22 cellular contexts compared by ENCODE assay signal in genomic region chr15:52673312-52673711, GRCh38. TPM values are rescaled to one million over a fixed set of nuclear protein-coding genes. Genes with fewer than 3 reads are reported as not detected.
DNase-seq lines count a peak whose midpoint lies in the region; ATAC-seq and TF ChIP-seq lines count a peak whose summit lies in the region.
"Had no signal": no experiment of that assay in that cellular context is flagged by ENCODE, and none has a peak within 500 bp of the region (broad histone marks: within the 10 kb centered on the region; RNA-seq: fewer than 3 reads in every experiment).

No MANE protein-coding gene starts in this region.

- intact Hi-C loops in activated CD4-positive, alpha-beta memory T cell treated with anti-CD3 and anti-CD28 coated beads for 36 hours (cut with micrococcal nuclease): no loop called here

- H3K27me3 ChIP-seq in RWPE2 (ENCODE audit: insufficient read depth, poor library complexity, severe bottlenecking) (no peaks in the 10 kb centered on the region), GM23338 (ENCODE audit: insufficient read depth) (no peaks in the 10 kb centered on the region)
- H3K27me3 ChIP-seq: gastroesophageal sphincter, neural progenitor cell, vagina had no signal

- H3K27ac Mint-ChIP-seq in activated CD4-positive, alpha-beta memory T cell treated with anti-CD3 and anti-CD28 coated beads for 36 hours: peak overlapping the region; percentile 60
- no peak overlapping the region for H3K27ac Mint-ChIP-seq in activated CD4-positive, alpha-beta memory T cell treated with anti-CD3 and anti-CD28 coated beads, Interleukin-2, amount 10 ng/mL, durations not matched to agents 7 days and 5 days
- no peak overlapping the region for H3K27ac Mint-ChIP-seq in stimulated activated effector memory CD8-positive, alpha-beta T cell treated with anti-CD3 and anti-CD28 coated beads, Interleukin-12 subunit alpha, Interleukin-12 subunit beta, amount 100 ng/mL, for 72 hours
- H3K27ac Mint-ChIP-seq in GM23338: no peak overlapping the region
- H3K27ac Mint-ChIP-seq: mesothelial cell of epicardium, neural progenitor cell had no signal

- H3K36me3 ChIP-seq in RWPE2 (ENCODE audit: low read depth) (peaks cover 40% of the 10 kb centered on the region), GM23338 (ENCODE audit: insufficient read depth) (no peaks in the 10 kb centered on the region)
- H3K36me3 ChIP-seq: neural progenitor cell, prostate gland had no signal

- H3K27ac ChIP-seq in RWPE2 (ENCODE audit: poor library complexity, severe bottlenecking): no peak overlapping the region
- H3K27ac ChIP-seq in epithelial cell of prostate: peak overlapping the region; percentile 16
- H3K27ac ChIP-seq in GM23338 (ENCODE audit: low read depth): no peak overlapping the region; the same call in 1 of the 2 replicates
- H3K27ac ChIP-seq: coronary artery, gastroesophageal sphincter, HL-60, neural progenitor cell, prostate gland, vagina had no signal

- no peak overlapping the region for H2AFZ ChIP-seq in GM23338
- H2AFZ ChIP-seq: neural progenitor cell had no signal

- H3K9me3 Mint-ChIP-seq in activated CD4-positive, alpha-beta memory T cell treated with anti-CD3 and anti-CD28 coated beads for 36 hours: no peaks in the 10 kb centered on the region
- no peaks in the 10 kb centered on the region for H3K9me3 Mint-ChIP-seq in activated CD4-positive, alpha-beta memory T cell treated with anti-CD3 and anti-CD28 coated beads, Interleukin-2, amount 10 ng/mL, durations not matched to agents 7 days and 5 days
- H3K9me3 Mint-ChIP-seq in stimulated activated effector memory CD8-positive, alpha-beta T cell treated with anti-CD3 and anti-CD28 coated beads, Interleukin-12 subunit alpha, Interleukin-12 subunit beta, amount 100 ng/mL, for 72 hours: no peaks in the 10 kb centered on the region
- no peaks in the 10 kb centered on the region for H3K9me3 Mint-ChIP-seq in GM23338
- H3K9me3 Mint-ChIP-seq: mesothelial cell of epicardium, neural progenitor cell had no signal

- H3K4me1 ChIP-seq in RWPE2 (ENCODE audit: insufficient read depth, poor library complexity, severe bottlenecking) (peaks cover 11% of the 10 kb centered on the region), GM23338 (ENCODE audit: insufficient read depth) (peaks cover 8% of the 10 kb centered on the region; the same call in 1 of the 2 replicates)
- H3K4me1 ChIP-seq: prostate gland had no signal

- no peaks in the 10 kb centered on the region for H3K9me2 ChIP-seq in GM23338 (ENCODE audit: insufficient read depth)

- no peaks in the 10 kb centered on the region for H4K20me1 ChIP-seq in GM23338 (replicated peaks; ENCODE audit: insufficient read depth)

- POLR2A ChIA-PET in activated CD4-positive, alpha-beta memory T cell treated with anti-CD3 and anti-CD28 coated beads for 36 hours (lab: Charles Lee): interaction anchor here (1.0 to 1.1 kb wide), 2 partner anchors 12 to 15 kb away, joined by 4 to 8 read pairs; no protein-coding TSS in a partner anchor
- POLR2A ChIA-PET in activated CD4-positive, alpha-beta memory T cell treated with anti-CD3 and anti-CD28 coated beads, Interleukin-2, amount 10 ng/mL, durations not matched to agents 7 days and 5 days (lab: Charles Lee): interaction anchor here (1.0 to 2.4 kb wide), 4 partner anchors 10 to 22 kb away, joined by 3 to 10 read pairs (median 4); no protein-coding TSS in a partner anchor

- CTCF ChIA-PET in activated CD4-positive, alpha-beta memory T cell treated with anti-CD3 and anti-CD28 coated beads for 36 hours (lab: Charles Lee): interaction anchor here (2.0 kb wide), 1 partner anchor 62 kb away, joined by 10 read pairs; no protein-coding TSS in a partner anchor
- CTCF ChIA-PET in activated CD4-positive, alpha-beta memory T cell treated with anti-CD3 and anti-CD28 coated beads, Interleukin-2, amount 10 ng/mL, durations not matched to agents 7 days and 5 days (lab: Charles Lee): interaction anchor here (0.7 to 1.1 kb wide), 4 partner anchors 11 to 417 kb away, joined by 3 to 5 read pairs (median 3); no protein-coding TSS in a partner anchor

- H3K4me1 Mint-ChIP-seq in activated CD4-positive, alpha-beta memory T cell treated with anti-CD3 and anti-CD28 coated beads for 36 hours (ENCODE audit: low read depth): peaks cover 36% of the 10 kb centered on the region
- H3K4me1 Mint-ChIP-seq in activated CD4-positive, alpha-beta memory T cell treated with anti-CD3 and anti-CD28 coated beads, Interleukin-2, amount 10 ng/mL, durations not matched to agents 7 days and 5 days: peaks cover 37% of the 10 kb centered on the region
- peaks cover 30% of the 10 kb centered on the region for H3K4me1 Mint-ChIP-seq in stimulated activated effector memory CD8-positive, alpha-beta T cell treated with anti-CD3 and anti-CD28 coated beads, Interleukin-12 subunit alpha, Interleukin-12 subunit beta, amount 100 ng/mL, for 72 hours
- H3K4me1 Mint-ChIP-seq in GM23338: peaks cover 19% of the 10 kb centered on the region

- no peak overlapping the region for H3K4me2 ChIP-seq in GM23338
- H3K4me2 ChIP-seq: neural progenitor cell had no signal

- ATAC-seq in RWPE2 (ENCODE audit: low read depth) (peak; percentile 8; the same call in 1 of the 3 replicates), GM23338 (no peak)
- ATAC-seq in stimulated activated effector memory CD8-positive, alpha-beta T cell treated with anti-CD3 and anti-CD28 coated beads, Interleukin-12 subunit alpha, Interleukin-12 subunit beta, amount 100 ng/mL, for 72 hours: peak; percentile 14
- ATAC-seq: gastroesophageal sphincter, K562 had no signal

- H3K4me3 ChIP-seq in RWPE2 (ENCODE audit: severe bottlenecking) (no peak overlapping the region), GM23338 (no peak overlapping the region)
- H3K4me3 ChIP-seq: coronary artery, gastroesophageal sphincter, K562, neural progenitor cell, prostate gland, vagina had no signal

- H3K9me3 ChIP-seq in RWPE2 (ENCODE audit: severe bottlenecking): no peaks in the 10 kb centered on the region
- H3K9me3 ChIP-seq: gastroesophageal sphincter, prostate gland, vagina had no signal

- H3K36me3 Mint-ChIP-seq in activated CD4-positive, alpha-beta memory T cell treated with anti-CD3 and anti-CD28 coated beads for 36 hours: peaks cover 26% of the 10 kb centered on the region
- peaks cover 68% of the 10 kb centered on the region for H3K36me3 Mint-ChIP-seq in activated CD4-positive, alpha-beta memory T cell treated with anti-CD3 and anti-CD28 coated beads, Interleukin-2, amount 10 ng/mL, durations not matched to agents 7 days and 5 days (ENCODE audit: low read depth)
- peaks cover 78% of the 10 kb centered on the region for H3K36me3 Mint-ChIP-seq in stimulated activated effector memory CD8-positive, alpha-beta T cell treated with anti-CD3 and anti-CD28 coated beads, Interleukin-12 subunit alpha, Interleukin-12 subunit beta, amount 100 ng/mL, for 72 hours
- no peaks in the 10 kb centered on the region for H3K36me3 Mint-ChIP-seq in GM23338 (ENCODE audit: low read depth)

- DNase-seq in activated CD4-positive, alpha-beta memory T cell treated with anti-CD3 and anti-CD28 coated beads for 36 hours: no peak
- DNase-seq in activated CD4-positive, alpha-beta memory T cell treated with anti-CD3 and anti-CD28 coated beads, Interleukin-2, amount 10 ng/mL, durations not matched to agents 7 days and 5 days: no peak
- no peak for DNase-seq in RWPE2 (ENCODE audit: low spot score)
- no peak for DNase-seq in epithelial cell of prostate (ENCODE audit: low read depth, low spot score)
- no peak for DNase-seq in stimulated activated effector memory CD8-positive, alpha-beta T cell treated with anti-CD3 and anti-CD28 coated beads, Interleukin-12 subunit alpha, Interleukin-12 subunit beta, amount 100 ng/mL, for 72 hours (ENCODE audit: low spot score in 2 of 2)
- DNase-seq in GM23338 (ENCODE audit: low spot score): no peak
- DNase-seq in COR-L47 (lab: John Stamatoyannopoulos, UW): no peak
- no peak for DNase-seq in stimulated activated CD4-positive, alpha-beta T cell treated with anti-CD3 and anti-CD28 coated beads, Interleukin-4, amount 100 ng/mL, for 1 hour
- DNase-seq: activated CD4-positive, CD25-positive, alpha-beta regulatory T cell; C1 segment of cervical spinal cord; GDM1; NCI-H1105 treated with DMSO at 0.1 percent for 48 hours; NCI-H2171; T-helper 2 cell had no signal

- H3K79me2 ChIP-seq in GM23338 (replicated peaks; ENCODE audit: insufficient read depth): no peaks in the 10 kb centered on the region

- H3F3A ChIP-seq in GM23338 (replicated peaks; ENCODE audit: low read depth): no peaks in the 10 kb centered on the region

- TF ChIP-seq CTCF in RWPE2 (IDR thresholded peaks at IDR 0.05; ENCODE audit: poor library complexity, severe bottlenecking): no peak
- TF ChIP-seq CTCF in GM23338 (conservative IDR thresholded peaks at IDR 0.05; ENCODE audit: low read depth in 2 of 2): no peak

- no peaks in the 10 kb centered on the region for H3K27me3 Mint-ChIP-seq in activated CD4-positive, alpha-beta memory T cell treated with anti-CD3 and anti-CD28 coated beads for 36 hours
- no peaks in the 10 kb centered on the region for H3K27me3 Mint-ChIP-seq in activated CD4-positive, alpha-beta memory T cell treated with anti-CD3 and anti-CD28 coated beads, Interleukin-2, amount 10 ng/mL, durations not matched to agents 7 days and 5 days
- H3K27me3 Mint-ChIP-seq in GM23338 (ENCODE audit: insufficient read depth, low read depth, poor library complexity): no peaks in the 10 kb centered on the region

- H3K4me3 Mint-ChIP-seq in activated CD4-positive, alpha-beta memory T cell treated with anti-CD3 and anti-CD28 coated beads for 36 hours: no peak overlapping the region
- H3K4me3 Mint-ChIP-seq in activated CD4-positive, alpha-beta memory T cell treated with anti-CD3 and anti-CD28 coated beads, Interleukin-2, amount 10 ng/mL, durations not matched to agents 7 days and 5 days: no peak overlapping the region
- H3K4me3 Mint-ChIP-seq in stimulated activated effector memory CD8-positive, alpha-beta T cell treated with anti-CD3 and anti-CD28 coated beads, Interleukin-12 subunit alpha, Interleukin-12 subunit beta, amount 100 ng/mL, for 72 hours: no peak overlapping the region
- no peak overlapping the region for H3K4me3 Mint-ChIP-seq in GM23338
- H3K4me3 Mint-ChIP-seq: mesothelial cell of epicardium, neural progenitor cell had no signal

RNA-seq across cellular contexts. Expression of gene ATOSA, which starts 5.9 kb away (rescaled TPM):
- 10 to 100 TPM; 18.2 to 19.3 TPM for total RNA-seq in activated CD4-positive, alpha-beta memory T cell treated with anti-CD3 and anti-CD28 coated beads for 36 hours
- 10 to 100 TPM; 44.9 to 46.6 TPM for total RNA-seq in activated CD4-positive, alpha-beta memory T cell treated with anti-CD3 and anti-CD28 coated beads, Interleukin-2, amount 10 ng/mL, durations not matched to agents 7 days and 5 days
- 12.4 and 14.0 TPM in 2 replicates for total RNA-seq in GM23338 (2014; rRNA removed; shearing (Covaris generic))
- polyA plus RNA-seq in GM23338 (2016; fragmentation: Nextera tagmentation; extraction: Ambion mirVana): 6.2 and 7.5 TPM in 2 replicates
